10 cellular contexts compared by ENCODE assay signal in the genomic region with DNA sequence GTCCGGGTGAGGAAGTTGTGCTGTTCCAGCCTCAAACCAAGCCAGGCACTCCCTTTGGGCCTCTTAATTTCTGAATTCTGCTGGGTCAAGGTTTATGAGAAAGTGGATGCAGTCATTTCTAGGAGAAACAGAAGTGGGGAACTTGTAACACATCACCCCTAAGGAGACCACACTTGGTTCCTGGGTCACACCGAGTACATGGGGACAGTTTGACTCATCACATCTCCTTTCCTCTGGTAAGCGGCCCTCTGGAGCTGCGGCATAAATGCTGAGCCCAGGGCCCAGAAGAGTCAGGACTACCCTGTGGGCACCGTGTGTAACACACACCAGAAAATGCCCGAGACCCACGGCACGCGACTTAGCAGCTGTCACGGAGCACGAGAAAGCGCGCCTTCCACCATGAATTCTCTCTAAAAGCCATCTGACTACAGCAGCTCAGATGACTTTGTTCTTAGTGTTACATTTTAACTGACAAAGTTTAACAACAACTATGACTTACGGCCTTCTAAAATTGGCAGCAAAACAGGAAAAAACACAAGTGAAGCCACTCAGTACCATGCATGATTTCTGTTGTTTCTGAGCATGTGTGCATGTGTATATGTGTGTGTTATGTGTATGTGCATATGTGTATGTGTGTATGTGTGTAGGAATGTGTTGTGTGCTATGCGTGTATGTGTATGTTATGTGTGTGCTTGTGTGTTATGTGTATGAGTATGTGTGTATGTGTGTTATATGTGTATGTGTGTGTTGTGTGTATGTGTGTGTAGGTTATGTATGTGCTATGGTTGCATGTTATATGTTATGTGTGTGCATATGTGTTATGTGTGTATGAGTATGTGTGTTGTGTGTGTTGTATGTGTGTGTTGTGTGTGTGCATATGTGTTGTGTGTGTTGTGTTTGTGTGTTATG. TPM values are rescaled to one million over a fixed set of nuclear protein-coding genes. Genes with fewer than 3 reads are reported as not detected.
DNase-seq lines count a peak whose midpoint lies in the region; ATAC-seq and TF ChIP-seq lines count a peak whose summit lies in the region.
"Had no signal": no experiment of that assay in that cellular context is flagged by ENCODE, and none has a peak within 500 bp of the region (broad histone marks: within the 10 kb centered on the region; RNA-seq: fewer than 3 reads in every experiment).

No MANE protein-coding gene starts in this region.

- H3K4me3 Mint-ChIP-seq in activated T-cell treated with anti-CD3 and anti-CD28 coated beads, Interleukin-2, amount 50 U/mL, for 24 hours: peak overlapping the region; percentile 51
- H3K4me3 Mint-ChIP-seq in type B pancreatic cell: no peak overlapping the region
- H3K4me3 Mint-ChIP-seq: nephron had no signal

- H3K9me3 Mint-ChIP-seq in activated T-cell treated with anti-CD3 and anti-CD28 coated beads, Interleukin-2, amount 50 U/mL, for 24 hours: no peaks in the 10 kb centered on the region
- H3K9me3 Mint-ChIP-seq in type B pancreatic cell: no peaks in the 10 kb centered on the region
- H3K9me3 Mint-ChIP-seq: nephron had no signal

- TF ChIP-seq POLR2A in adrenal gland (IDR thresholded peaks at IDR 0.05): no peak

- no peaks in the 10 kb centered on the region for H3K27me3 ChIP-seq in adrenal gland

- DNase-seq in activated T-cell treated with anti-CD3 and anti-CD28 coated beads, Interleukin-2, amount 50 U/mL, for 24 hours: peak; percentile 55
- DNase-seq in activated T-cell treated with anti-CD3 and anti-CD28 coated beads for 4 hours: no peak
- peak in 2 of 7 donors; percentile 29 to 45 for DNase-seq in adrenal gland
- peak; percentile 33 for DNase-seq in stimulated activated CD4-positive, alpha-beta T cell treated with anti-CD3 and anti-CD28 coated beads, Interleukin-4, amount 100 ng/mL, for 24 hours
- no peak for DNase-seq in NCI-H2171 (lab: John Stamatoyannopoulos, UW)
- no peak for DNase-seq in type B pancreatic cell (ENCODE audit: extremely low spot score, unreplicated experiment)
- no peak for DNase-seq in NCI-H2081 treated with DMSO at 0.1 percent for 48 hours (lab: John Stamatoyannopoulos, UW)
- DNase-seq: DND-41 had no signal

- ATAC-seq in HG03159 (IDR thresholded peaks at IDR 0.05; ENCODE audit: unreplicated experiment): peak; percentile 37

- no peaks in the 10 kb centered on the region for H3K36me3 Mint-ChIP-seq in activated T-cell treated with anti-CD3 and anti-CD28 coated beads, Interleukin-2, amount 50 U/mL, for 24 hours (ENCODE audit: low read depth)
- H3K36me3 Mint-ChIP-seq in type B pancreatic cell: no peaks in the 10 kb centered on the region

- H3K27me3 Mint-ChIP-seq in activated T-cell treated with anti-CD3 and anti-CD28 coated beads, Interleukin-2, amount 50 U/mL, for 24 hours: no peaks in the 10 kb centered on the region
- no peaks in the 10 kb centered on the region for H3K27me3 Mint-ChIP-seq in type B pancreatic cell

- H3K9me3 ChIP-seq in adrenal gland (replicated peaks in 1 of 3): no peaks in the 10 kb centered on the region

- H3K27ac Mint-ChIP-seq in activated T-cell treated with anti-CD3 and anti-CD28 coated beads, Interleukin-2, amount 50 U/mL, for 24 hours: no peak overlapping the region
- no peak overlapping the region for H3K27ac Mint-ChIP-seq in type B pancreatic cell

- intact Hi-C loops in adrenal gland (cut with DNase I): loop anchor here (5.0 kb wide), 3 partner anchors 76 to 581 kb away; no protein-coding TSS in a partner anchor

- TF ChIP-seq CTCF in adrenal gland (IDR thresholded peaks at IDR 0.05) (no peak), type B pancreatic cell (conservative IDR thresholded peaks at IDR 0.05) (no peak)

- no peaks in the 10 kb centered on the region for H3K36me3 ChIP-seq in adrenal gland (replicated peaks in 1 of 2)

- H3K4me3 ChIP-seq in adrenal gland: no peak overlapping the region

- H3K4me1 Mint-ChIP-seq in activated T-cell treated with anti-CD3 and anti-CD28 coated beads, Interleukin-2, amount 50 U/mL, for 24 hours (ENCODE audit: low read depth): peaks cover 37% of the 10 kb centered on the region
- H3K4me1 Mint-ChIP-seq in type B pancreatic cell (ENCODE audit: unreplicated experiment): peaks cover 35% of the 10 kb centered on the region

- peaks cover 41 to 56% of the 10 kb centered on the region in 2 donors for H3K4me1 ChIP-seq in adrenal gland (replicated peaks in 1 of 2)

- H3K27ac ChIP-seq in adrenal gland: peak overlapping the region in 3 of 5 donors; percentile 15 to 66 (median 63)

- WGBS in adrenal gland, 4 donors: 71 to 79% (median 75%) methylated on average over 10 to 15 of the region's 15 CpGs

RNA-seq across cellular contexts. Expression of a gene that starts 50.8 kb away (rescaled TPM):
- total RNA-seq in adrenal gland (100 to 1,000 TPM in 5 of 8 donors, 10 to 100 TPM in 3; 84.5 to 144 (median 121) TPM), type B pancreatic cell (ENCODE audit: low replicate concordance) (113 and 119 TPM in 2 replicates)
- polyA plus RNA-seq in adrenal gland: 100 to 1,000 TPM in 1 of 3 donors, 10 to 100 TPM in 2; 61.7 to 116 (median 62.7) TPM

Comparison
In these comparisons a context has a peak if more than half of its experiments do, and no peak if none do; other contexts are left out.
1. DNase-seq: peak in activated T-cell treated with anti-CD3 and anti-CD28 coated beads, Interleukin-2, amount 50 U/mL, for 24 hours (single experiment) and stimulated activated CD4-positive, alpha-beta T cell treated with anti-CD3 and anti-CD28 coated beads, Interleukin-4, amount 100 ng/mL, for 24 hours (single experiment); none in activated T-cell treated with anti-CD3 and anti-CD28 coated beads for 4 hours (single experiment), NCI-H2171 (single experiment), type B pancreatic cell (single experiment) and NCI-H2081 treated with DMSO at 0.1 percent for 48 hours (single experiment).